14 cellular contexts compared by ENCODE assay signal in the genomic region with DNA sequence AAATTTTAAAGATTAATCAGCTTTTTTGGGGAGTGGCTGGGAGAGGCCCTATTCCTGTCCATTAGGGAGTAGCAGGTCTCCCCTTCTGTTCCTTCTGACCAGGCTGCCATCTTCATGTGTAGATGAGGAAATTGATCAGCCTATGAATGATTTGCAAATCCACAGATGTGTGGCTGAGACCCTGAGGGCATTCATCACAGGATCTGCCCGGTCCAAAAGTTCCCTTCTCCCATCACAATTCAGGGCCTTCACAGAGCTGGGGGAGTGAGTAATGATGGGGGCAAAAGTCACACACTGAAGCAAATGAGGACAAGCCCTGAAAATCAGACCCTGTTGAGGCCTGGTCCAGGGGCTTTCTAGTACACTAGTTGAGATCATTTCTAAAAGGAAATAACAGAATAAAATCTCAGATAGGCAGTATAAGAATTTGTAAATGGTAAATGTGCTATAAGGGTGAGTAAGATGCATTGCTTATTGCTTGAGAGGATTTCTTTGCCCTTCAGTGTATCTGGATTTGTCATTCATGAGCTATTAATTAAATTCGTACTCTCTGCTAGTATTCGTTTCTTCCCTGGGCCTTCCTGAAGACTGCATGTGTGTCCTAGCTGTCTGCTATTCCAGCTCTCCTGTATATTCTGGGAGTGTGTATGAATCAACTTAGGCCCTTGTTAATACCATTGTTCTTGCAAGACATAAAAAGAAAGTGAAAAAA. TPM values are rescaled to one million over a fixed set of nuclear protein-coding genes. Genes with fewer than 3 reads are reported as not detected.
DNase-seq lines count a peak whose midpoint lies in the region; ATAC-seq, FAIRE-seq and TF ChIP-seq lines count a peak whose summit lies in the region.
"Had no signal": no experiment of that assay in that cellular context is flagged by ENCODE, and none has a peak within 500 bp of the region (broad histone marks: within the 10 kb centered on the region; RNA-seq: fewer than 3 reads in every experiment).

No MANE protein-coding gene starts in this region.

- H3F3A ChIP-seq in smooth muscle cell (ENCODE audit: low read depth) = peaks cover 34% of the 10 kb centered on the region

- peaks cover 3% of the 10 kb centered on the region for H3K9me3 Mint-ChIP-seq in activated T-helper 17 cell treated with anti-CD3 and anti-CD28 coated beads, Interleukin-2, amount 50 U/mL, for 72 hours
- no peaks in the 10 kb centered on the region for H3K9me3 Mint-ChIP-seq in activated CD8-positive, alpha-beta T cell treated with anti-CD3 and anti-CD28 coated beads for 36 hours

- H3K27ac ChIP-seq in keratinocyte (ENCODE audit: control insufficient read depth, insufficient read depth, low read length) = peak overlapping the region; percentile 58
- peak overlapping the region; percentile 93 for H3K27ac ChIP-seq in smooth muscle cell (ENCODE audit: low read depth)

- no peak for TF ChIP-seq CTCF in keratinocyte (optimal IDR thresholded peaks at IDR 0.05 in 1 of 3, IDR thresholded peaks at IDR 0.05 in 1 of 3, conservative IDR thresholded peaks at IDR 0.05 in 1 of 3; ENCODE audit: extremely low read depth in 1 of 3, insufficient read depth in 2 of 3, low read length in 3 of 3)
- no peak for TF ChIP-seq CTCF in smooth muscle cell (IDR thresholded peaks at IDR 0.05; ENCODE audit: borderline replicate concordance, insufficient read depth, poor library complexity, severe bottlenecking)
- no peak for TF ChIP-seq CTCF in activated CD8-positive, alpha-beta T cell treated with anti-CD3 and anti-CD28 coated beads for 36 hours (IDR thresholded peaks at IDR 0.05)

- H3K79me2 ChIP-seq in keratinocyte (ENCODE audit: control insufficient read depth, insufficient read depth, low read length) (peaks cover 9% of the 10 kb centered on the region), smooth muscle cell (ENCODE audit: low read depth) (peaks cover 34% of the 10 kb centered on the region)

- peaks cover 42% of the 10 kb centered on the region for H3K4me1 ChIP-seq in keratinocyte (ENCODE audit: control insufficient read depth, extremely low read depth, insufficient read depth, low read length)
- H3K4me1 ChIP-seq in smooth muscle cell (ENCODE audit: low read depth) = peaks cover 37% of the 10 kb centered on the region

- peaks cover 12% of the 10 kb centered on the region for H3K27me3 Mint-ChIP-seq in activated T-helper 17 cell treated with anti-CD3 and anti-CD28 coated beads, Interleukin-2, amount 50 U/mL, for 72 hours
- peaks cover 2% of the 10 kb centered on the region for H3K27me3 Mint-ChIP-seq in activated CD8-positive, alpha-beta T cell treated with anti-CD3 and anti-CD28 coated beads for 36 hours

- POLR2A ChIA-PET in activated CD8-positive, alpha-beta T cell treated with anti-CD3 and anti-CD28 coated beads for 36 hours (lab: Charles Lee) = no interaction called here

- H3K36me3 ChIP-seq in keratinocyte (ENCODE audit: control insufficient read depth in 2 of 2, extremely low read depth in 1 of 2, insufficient read depth in 2 of 2, low read length in 2 of 2) (no peaks in the 10 kb centered on the region), smooth muscle cell (ENCODE audit: low read depth) (no peaks in the 10 kb centered on the region)
- H3K36me3 ChIP-seq: stomach had no signal

- intact Hi-C loops in activated CD8-positive, alpha-beta T cell treated with anti-CD3 and anti-CD28 coated beads for 36 hours (cut with micrococcal nuclease) = no loop called here

- dilution Hi-C loops in keratinocyte (cut with MboI; ENCODE audit: extremely low pct_ligation_motif_present, low sequenced_read_pairs) = no loop called here

- H4K20me1 ChIP-seq in keratinocyte (ENCODE audit: control insufficient read depth, extremely low read depth, insufficient read depth, low read length) (no peaks in the 10 kb centered on the region), smooth muscle cell (ENCODE audit: low read depth) (no peaks in the 10 kb centered on the region)

- CTCF ChIA-PET in activated CD8-positive, alpha-beta T cell treated with anti-CD3 and anti-CD28 coated beads for 36 hours (lab: Charles Lee) = no interaction called here

- no peaks in the 10 kb centered on the region for H3K27me3 ChIP-seq in keratinocyte (ENCODE audit: control insufficient read depth, extremely low read depth, insufficient read depth, low read length)
- no peaks in the 10 kb centered on the region for H3K27me3 ChIP-seq in smooth muscle cell (ENCODE audit: low read depth)
- H3K27me3 ChIP-seq: stomach had no signal

- H3K9me1 ChIP-seq in keratinocyte (ENCODE audit: control insufficient read depth, extremely low read depth, insufficient read depth, low read length) = no peaks in the 10 kb centered on the region

- peak; percentile 29 for ATAC-seq in activated T-helper 17 cell treated with anti-CD3 and anti-CD28 coated beads, Interleukin-2, amount 50 U/mL, for 72 hours (replicated peaks)
- ATAC-seq in activated CD8-positive, alpha-beta T cell treated with anti-CD3 and anti-CD28 coated beads for 36 hours = no peak
- ATAC-seq in HG03025 (IDR thresholded peaks at IDR 0.05; ENCODE audit: low FRiP score, unreplicated experiment) = no peak

- no peaks in the 10 kb centered on the region for H3K36me3 Mint-ChIP-seq in activated T-helper 17 cell treated with anti-CD3 and anti-CD28 coated beads, Interleukin-2, amount 50 U/mL, for 72 hours (ENCODE audit: low read depth)
- H3K36me3 Mint-ChIP-seq in activated CD8-positive, alpha-beta T cell treated with anti-CD3 and anti-CD28 coated beads for 36 hours (ENCODE audit: low read depth) = peaks cover 6% of the 10 kb centered on the region

- peak; percentile 24 for DNase-seq in HS-5 (ENCODE audit: low read depth)
- DNase-seq in keratinocyte (ENCODE audit: low read depth, low spot score) = no peak
- DNase-seq in smooth muscle cell (lab: John Stamatoyannopoulos, UW; ENCODE audit: unreplicated experiment) = no peak
- no peak for DNase-seq in activated CD8-positive, alpha-beta T cell treated with anti-CD3 and anti-CD28 coated beads for 36 hours
- DNase-seq in NCI-H1105 treated with DMSO at 0.1 percent for 48 hours (lab: John Stamatoyannopoulos, UW) = no peak
- DNase-seq in NCI-H1048 (lab: John Stamatoyannopoulos, UW) = no peak
- DNase-seq: activated effector memory CD4-positive, alpha-beta T cell treated with Interleukin-2 at 50 U/mL for 16 hours; SHP77; stomach had no signal

- peak overlapping the region; percentile 60 for H3K27ac Mint-ChIP-seq in activated T-helper 17 cell treated with anti-CD3 and anti-CD28 coated beads, Interleukin-2, amount 50 U/mL, for 72 hours
- H3K27ac Mint-ChIP-seq in activated CD8-positive, alpha-beta T cell treated with anti-CD3 and anti-CD28 coated beads for 36 hours = no peak overlapping the region

- no peaks in the 10 kb centered on the region for H3K9me3 ChIP-seq in keratinocyte (ENCODE audit: control insufficient read depth, low read depth, low read length)
- H3K9me3 ChIP-seq in smooth muscle cell (replicated peaks; ENCODE audit: low read depth) = no peaks in the 10 kb centered on the region
- H3K9me3 ChIP-seq: stomach had no signal

- peaks cover 22% of the 10 kb centered on the region for H3K4me1 Mint-ChIP-seq in activated T-helper 17 cell treated with anti-CD3 and anti-CD28 coated beads, Interleukin-2, amount 50 U/mL, for 72 hours
- peaks cover 43% of the 10 kb centered on the region for H3K4me1 Mint-ChIP-seq in activated CD8-positive, alpha-beta T cell treated with anti-CD3 and anti-CD28 coated beads for 36 hours (ENCODE audit: low read depth)

- H3K9ac ChIP-seq in keratinocyte (ENCODE audit: control insufficient read depth, extremely low read depth, insufficient read depth, low read length) = peak overlapping the region; percentile 20
- H3K9ac ChIP-seq in smooth muscle cell (ENCODE audit: low read depth) = peak overlapping the region; percentile 13

- H3K4me2 ChIP-seq in keratinocyte (ENCODE audit: control insufficient read depth, extremely low read depth, insufficient read depth, low read depth, low read length) (peak overlapping the region; percentile 79), smooth muscle cell (peak overlapping the region; percentile 74)

- H3K4me3 ChIP-seq in keratinocyte (ENCODE audit: control insufficient read depth in 2 of 3, extremely low read depth in 1 of 3, insufficient read depth in 2 of 3, low read depth in 1 of 3, low read length in 3 of 3) = no peak overlapping the region
- no peak overlapping the region for H3K4me3 ChIP-seq in smooth muscle cell
- H3K4me3 ChIP-seq: skin epidermis, stomach had no signal

- peak; percentile 32 for FAIRE-seq in keratinocyte (lab: Jason Lieb, UNC)
- FAIRE-seq: H1 had no signal

- H2AFZ ChIP-seq in keratinocyte (ENCODE audit: control insufficient read depth, low read length) (no peak overlapping the region), smooth muscle cell (ENCODE audit: low read depth) (no peak overlapping the region)

- WGBS in smooth muscle cell (ENCODE audit: low lambda C conversion rate) = 63% methylated on average over 3 of the region's 3 CpGs

- peak overlapping the region; percentile 17 for H3K4me3 Mint-ChIP-seq in activated T-helper 17 cell treated with anti-CD3 and anti-CD28 coated beads, Interleukin-2, amount 50 U/mL, for 72 hours
- no peak overlapping the region for H3K4me3 Mint-ChIP-seq in activated CD8-positive, alpha-beta T cell treated with anti-CD3 and anti-CD28 coated beads for 36 hours
- H3K4me3 Mint-ChIP-seq: activated CD4-positive, alpha-beta memory T cell treated with anti-CD3 and anti-CD28 coated beads, Interleukin-2, amount 10 ng/mL, durations not matched to agents 7 days and 5 days had no signal

RNA-seq across cellular contexts. Expression of gene SETBP1, which starts 53.2 kb away (rescaled TPM):
- total RNA-seq in activated T-helper 17 cell treated with anti-CD3 and anti-CD28 coated beads, Interleukin-2, amount 50 U/mL, for 72 hours = 1 to 10 TPM; 2.2 to 7.6 TPM
- polyA plus RNA-seq in keratinocyte = 2.1 to 7.3 TPM (median 3.3 TPM) in 3 replicates
- polyA plus RNA-seq in keratinocyte (2011; ENCODE audit: low read depth) = 2.4 TPM
- polyA plus RNA-seq in keratinocyte (2011; cell fraction: cytosol; rRNA removed) = 1.7 and 2.6 TPM in 2 replicates
- 5.8 and 6.5 TPM in 2 replicates for polyA plus RNA-seq in keratinocyte (2011; cell fraction: nucleus; rRNA removed)
- polyA plus RNA-seq in keratinocyte (2012; ENCODE audit: low replicate concordance) = 1.7 and 4.4 TPM in 2 replicates
- polyA minus RNA-seq in keratinocyte = 5.2 to 11.3 TPM (median 11.2 TPM) in 3 replicates
- 2.9 TPM for polyA minus RNA-seq in keratinocyte (2011; cell fraction: cytosol; rRNA and poly(A)+ RNA removed)
- 9.7 and 20.0 TPM in 2 replicates for polyA minus RNA-seq in keratinocyte (2011; cell fraction: nucleus; rRNA and poly(A)+ RNA removed)
- total RNA-seq in smooth muscle cell = 17.7 and 19.2 TPM in 2 replicates
- polyA plus RNA-seq in smooth muscle cell = 4.7 and 6.1 TPM in 2 replicates
- 10 to 100 TPM; 10.2 to 10.4 TPM for total RNA-seq in activated CD8-positive, alpha-beta T cell treated with anti-CD3 and anti-CD28 coated beads for 36 hours
